In genomic region chr11:121741954-121742361, GRCh38 we compare ENCODE assay signal across 1 cellular context.
TF ChIP-seq lines count a peak whose summit lies in the region.

No MANE protein-coding gene starts in this region.

TF ChIP-seq in SK-N-SH, 30 proteins besides CTCF, POLR2A, EP300 and RAD21 (continued from another document):
- TF ChIP-seq, protein P1, sequence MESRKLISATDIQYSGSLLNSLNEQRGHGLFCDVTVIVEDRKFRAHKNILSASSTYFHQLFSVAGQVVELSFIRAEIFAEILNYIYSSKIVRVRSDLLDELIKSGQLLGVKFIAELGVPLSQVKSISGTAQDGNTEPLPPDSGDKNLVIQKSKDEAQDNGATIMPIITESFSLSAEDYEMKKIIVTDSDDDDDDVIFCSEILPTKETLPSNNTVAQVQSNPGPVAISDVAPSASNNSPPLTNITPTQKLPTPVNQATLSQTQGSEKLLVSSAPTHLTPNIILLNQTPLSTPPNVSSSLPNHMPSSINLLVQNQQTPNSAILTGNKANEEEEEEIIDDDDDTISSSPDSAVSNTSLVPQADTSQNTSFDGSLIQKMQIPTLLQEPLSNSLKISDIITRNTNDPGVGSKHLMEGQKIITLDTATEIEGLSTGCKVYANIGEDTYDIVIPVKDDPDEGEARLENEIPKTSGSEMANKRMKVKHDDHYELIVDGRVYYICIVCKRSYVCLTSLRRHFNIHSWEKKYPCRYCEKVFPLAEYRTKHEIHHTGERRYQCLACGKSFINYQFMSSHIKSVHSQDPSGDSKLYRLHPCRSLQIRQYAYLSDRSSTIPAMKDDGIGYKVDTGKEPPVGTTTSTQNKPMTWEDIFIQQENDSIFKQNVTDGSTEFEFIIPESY (IDR thresholded peaks at IDR 0.05; ENCODE audit: borderline replicate concordance, low read depth), result no peak
- peak; percentile 43 for TF ChIP-seq JUND (IDR thresholded peaks at IDR 0.05)
- TF ChIP-seq, protein P2, sequence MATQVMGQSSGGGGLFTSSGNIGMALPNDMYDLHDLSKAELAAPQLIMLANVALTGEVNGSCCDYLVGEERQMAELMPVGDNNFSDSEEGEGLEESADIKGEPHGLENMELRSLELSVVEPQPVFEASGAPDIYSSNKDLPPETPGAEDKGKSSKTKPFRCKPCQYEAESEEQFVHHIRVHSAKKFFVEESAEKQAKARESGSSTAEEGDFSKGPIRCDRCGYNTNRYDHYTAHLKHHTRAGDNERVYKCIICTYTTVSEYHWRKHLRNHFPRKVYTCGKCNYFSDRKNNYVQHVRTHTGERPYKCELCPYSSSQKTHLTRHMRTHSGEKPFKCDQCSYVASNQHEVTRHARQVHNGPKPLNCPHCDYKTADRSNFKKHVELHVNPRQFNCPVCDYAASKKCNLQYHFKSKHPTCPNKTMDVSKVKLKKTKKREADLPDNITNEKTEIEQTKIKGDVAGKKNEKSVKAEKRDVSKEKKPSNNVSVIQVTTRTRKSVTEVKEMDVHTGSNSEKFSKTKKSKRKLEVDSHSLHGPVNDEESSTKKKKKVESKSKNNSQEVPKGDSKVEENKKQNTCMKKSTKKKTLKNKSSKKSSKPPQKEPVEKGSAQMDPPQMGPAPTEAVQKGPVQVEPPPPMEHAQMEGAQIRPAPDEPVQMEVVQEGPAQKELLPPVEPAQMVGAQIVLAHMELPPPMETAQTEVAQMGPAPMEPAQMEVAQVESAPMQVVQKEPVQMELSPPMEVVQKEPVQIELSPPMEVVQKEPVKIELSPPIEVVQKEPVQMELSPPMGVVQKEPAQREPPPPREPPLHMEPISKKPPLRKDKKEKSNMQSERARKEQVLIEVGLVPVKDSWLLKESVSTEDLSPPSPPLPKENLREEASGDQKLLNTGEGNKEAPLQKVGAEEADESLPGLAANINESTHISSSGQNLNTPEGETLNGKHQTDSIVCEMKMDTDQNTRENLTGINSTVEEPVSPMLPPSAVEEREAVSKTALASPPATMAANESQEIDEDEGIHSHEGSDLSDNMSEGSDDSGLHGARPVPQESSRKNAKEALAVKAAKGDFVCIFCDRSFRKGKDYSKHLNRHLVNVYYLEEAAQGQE (IDR thresholded peaks at IDR 0.05; ENCODE audit: low read depth, low read length), result 0 out of 2 replicates have a peak, but pooled peaks have one; percentile 15
- TF ChIP-seq MEF2A (IDR thresholded peaks at IDR 0.05; ENCODE audit: borderline replicate concordance, low read depth), result peak; percentile 64
- TF ChIP-seq PBX3 (IDR thresholded peaks at IDR 0.05), result peak; percentile 82
- TF ChIP-seq TEAD4 (IDR thresholded peaks at IDR 0.05; ENCODE audit: borderline replicate concordance, insufficient read depth), result peak; percentile 58; the same call in 1 of the 2 replicates
- peak; percentile 93 for TF ChIP-seq TCF12 (IDR thresholded peaks at IDR 0.05)
- TF ChIP-seq USF2 (IDR thresholded peaks at IDR 0.05; ENCODE audit: borderline replicate concordance, low read depth, low read length), result no peak
- no peak for TF ChIP-seq YY1 (IDR thresholded peaks at IDR 0.05; ENCODE audit: low read depth)
- no peak for TF ChIP-seq SMC3 (IDR thresholded peaks at IDR 0.05; ENCODE audit: low read depth, low read length)
- TF ChIP-seq NRF1 (IDR thresholded peaks at IDR 0.05; ENCODE audit: low read depth, low read length), result no peak
- TF ChIP-seq FOXM1 (IDR thresholded peaks at IDR 0.05; ENCODE audit: low read depth), result 0 out of 2 replicates have a peak, but pooled peaks have one; percentile 15
- peak; percentile 75 for TF ChIP-seq RCOR1 (IDR thresholded peaks at IDR 0.05; ENCODE audit: low read length)
- peak; percentile 11; the same call in 1 of the 2 replicates for TF ChIP-seq FOSL2 (IDR thresholded peaks at IDR 0.05; ENCODE audit: borderline replicate concordance, low read depth)
- 0 out of 2 replicates have a peak, but pooled peaks have one; percentile 2 for TF ChIP-seq MXI1 (IDR thresholded peaks at IDR 0.05; ENCODE audit: low read depth, low read length)
- TF ChIP-seq FOXJ3 (CRISPR knock-in tag; IDR thresholded peaks at IDR 0.05), result peak; percentile 70; the same call in 1 of the 2 replicates
- no peak for TF ChIP-seq EZH2phosphoT487 (IDR thresholded peaks at IDR 0.05; ENCODE audit: borderline replicate concordance, low read depth)
- no peak for TF ChIP-seq RFX5 (IDR thresholded peaks at IDR 0.05; ENCODE audit: low read length)
- TF ChIP-seq GABPA (IDR thresholded peaks at IDR 0.05; ENCODE audit: low read depth), result no peak
- TF ChIP-seq POLR2AphosphoS5 (IDR thresholded peaks at IDR 0.05; ENCODE audit: low read depth, low read length), result peak; percentile 82
